ENCODE assay signal across 16 cellular contexts in the genomic region with DNA sequence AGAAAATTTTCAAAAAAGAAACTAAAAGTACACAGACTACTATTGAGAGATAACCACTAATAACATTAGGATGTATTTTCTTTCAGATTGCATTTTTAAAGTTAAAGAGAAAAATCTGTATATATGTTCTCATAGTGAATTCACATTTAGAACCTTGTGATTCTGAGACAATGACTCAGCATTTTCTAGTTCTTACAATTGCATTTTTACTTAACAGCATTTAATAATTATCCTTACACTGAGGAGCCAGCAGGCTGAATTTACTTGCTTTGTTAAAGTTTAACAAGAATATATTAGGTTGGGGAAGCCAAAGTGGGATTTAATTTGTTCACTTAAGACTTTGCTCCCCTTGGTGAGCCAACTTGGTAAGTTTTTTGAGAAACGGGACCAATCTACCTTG. TPM values are rescaled to one million over a fixed set of nuclear protein-coding genes. Genes with fewer than 3 reads are reported as not detected.
A peak's percentile ranks its signal among the peaks of the same experiment; 100 is the strongest.
DNase-seq lines count a peak whose midpoint lies in the region; ATAC-seq, FAIRE-seq and TF ChIP-seq lines count a peak whose summit lies in the region.
"Had no signal": no experiment of that assay in that cellular context is flagged by ENCODE, and none has a peak within 500 bp of the region (broad histone marks: within the 10 kb centered on the region; RNA-seq: fewer than 3 reads in every experiment).

No MANE protein-coding gene starts in this region.

- H3K4me3 Mint-ChIP-seq in astrocyte (ENCODE audit: unreplicated experiment): no peak overlapping the region
- no peak overlapping the region for H3K4me3 Mint-ChIP-seq in stimulated activated naive B cell treated with anti-CD40 and anti-IgM and Interleukin-4, amounts not matched to agents 10 μg/mL and 1 μg/mL and 100 μg/mL, for 72 hours
- H3K4me3 Mint-ChIP-seq: naive B cell had no signal

- H3K9ac ChIP-seq in astrocyte (ENCODE audit: low read length) (no peak overlapping the region), iPS-20b (ENCODE audit: low read depth, low read length) (peak overlapping the region; percentile 33; the same call in 1 of the 2 replicates)

- no peaks in the 10 kb centered on the region for H3K9me3 Mint-ChIP-seq in astrocyte (ENCODE audit: unreplicated experiment)
- no peaks in the 10 kb centered on the region for H3K9me3 Mint-ChIP-seq in stimulated activated naive B cell treated with anti-CD40 and anti-IgM and Interleukin-4, amounts not matched to agents 10 μg/mL and 1 μg/mL and 100 μg/mL, for 72 hours
- H3K9me3 Mint-ChIP-seq: IgD-negative memory B cell, naive B cell had no signal

- intact Hi-C loops in prostate gland (cut with DNase I): no loop called here

- H3K36me3 ChIP-seq in astrocyte (ENCODE audit: insufficient read depth, low read length) (no peaks in the 10 kb centered on the region), iPS-20b (ENCODE audit: insufficient read depth, low read depth, low read length) (no peaks in the 10 kb centered on the region), prostate gland (no peaks in the 10 kb centered on the region)
- H3K36me3 ChIP-seq: brain microvascular endothelial cell, heart right ventricle had no signal

- H3K4me3 ChIP-seq in astrocyte (ENCODE audit: insufficient read depth, low read depth, low read length): no peak overlapping the region
- H3K4me3 ChIP-seq in iPS-20b (ENCODE audit: low read length): peak overlapping the region; percentile 30; the same call in 1 of the 2 replicates
- no peak overlapping the region for H3K4me3 ChIP-seq in prostate gland
- H3K4me3 ChIP-seq: heart right ventricle had no signal

- H3K27ac Mint-ChIP-seq in astrocyte (ENCODE audit: unreplicated experiment): peak overlapping the region; percentile 30
- H3K27ac Mint-ChIP-seq in stimulated activated naive B cell treated with anti-CD40 and anti-IgM and Interleukin-4, amounts not matched to agents 10 μg/mL and 1 μg/mL and 100 μg/mL, for 72 hours: peak overlapping the region; percentile 22

- no peaks in the 10 kb centered on the region for H3K79me2 ChIP-seq in astrocyte (ENCODE audit: insufficient read depth, low read length)

- no peaks in the 10 kb centered on the region for H4K20me1 ChIP-seq in astrocyte (ENCODE audit: insufficient read depth, low read length)

- H3K27me3 ChIP-seq in astrocyte (ENCODE audit: insufficient read depth, low read length) (no peaks in the 10 kb centered on the region), iPS-20b (ENCODE audit: insufficient read depth, low read length) (no peaks in the 10 kb centered on the region; the same call in 1 of the 2 replicates), prostate gland (replicated peaks; ENCODE audit: insufficient read depth) (no peaks in the 10 kb centered on the region)
- H3K27me3 ChIP-seq: brain microvascular endothelial cell had no signal

- peak; percentile 44 for DNase-seq in DMS53 (lab: John Stamatoyannopoulos, UW)
- DNase-seq in DMS53 treated with DMSO at 0.1 percent for 48 hours (lab: John Stamatoyannopoulos, UW; ENCODE audit: unreplicated experiment): no peak
- DNase-seq in astrocyte (ENCODE audit: low read depth): no peak
- DNase-seq in stimulated activated naive B cell treated with anti-CD40 and anti-IgM and Interleukin-4, amounts not matched to agents 10 μg/mL and 1 μg/mL and 100 μg/mL, for 72 hours: no peak
- no peak for DNase-seq in stimulated activated CD4-positive, alpha-beta T cell treated with anti-CD3 and anti-CD28 coated beads, Interleukin-2, amount 100 ng/mL, for 48 hours
- DNase-seq in prostate gland (ENCODE audit: low spot score): no peak
- DNase-seq: brain microvascular endothelial cell; heart right ventricle; naive B cell; NCI-H446; stimulated activated CD4-positive, alpha-beta T cell treated with anti-CD3 and anti-CD28 coated beads, Interleukin-2, amount 100 ng/mL, for 24 hours; substantia nigra; SW 1271 had no signal

- TF ChIP-seq CTCF in astrocyte (IDR thresholded peaks at IDR 0.05; ENCODE audit: insufficient read depth, low read depth, low read length) (no peak), prostate gland (IDR thresholded peaks at IDR 0.05) (no peak)

- no peak for ATAC-seq in stimulated activated naive B cell treated with anti-CD40 and anti-IgM and Interleukin-4, amounts not matched to agents 10 μg/mL and 1 μg/mL and 100 μg/mL, for 72 hours (replicated peaks)
- ATAC-seq in GM19397 (IDR thresholded peaks at IDR 0.05; ENCODE audit: unreplicated experiment): no peak
- ATAC-seq: heart right ventricle had no signal

- H3K4me2 ChIP-seq in astrocyte (ENCODE audit: low read length): no peak overlapping the region

- H3K4me1 Mint-ChIP-seq in astrocyte (ENCODE audit: low read depth, unreplicated experiment): peaks cover 8% of the 10 kb centered on the region
- H3K4me1 Mint-ChIP-seq in stimulated activated naive B cell treated with anti-CD40 and anti-IgM and Interleukin-4, amounts not matched to agents 10 μg/mL and 1 μg/mL and 100 μg/mL, for 72 hours: peaks cover 5 to 18% of the 10 kb centered on the region in 2 donors

- H3K4me1 ChIP-seq in astrocyte (ENCODE audit: insufficient read depth, low read length) (peaks cover 7% of the 10 kb centered on the region), iPS-20b (ENCODE audit: insufficient read depth, low read length) (peaks cover 22% of the 10 kb centered on the region; the same call in 1 of the 2 replicates), prostate gland (replicated peaks) (no peaks in the 10 kb centered on the region)

- H3K36me3 Mint-ChIP-seq in astrocyte (ENCODE audit: low read depth, unreplicated experiment): no peaks in the 10 kb centered on the region
- H3K36me3 Mint-ChIP-seq in stimulated activated naive B cell treated with anti-CD40 and anti-IgM and Interleukin-4, amounts not matched to agents 10 μg/mL and 1 μg/mL and 100 μg/mL, for 72 hours: no peaks in the 10 kb centered on the region
- H3K36me3 Mint-ChIP-seq: IgD-negative memory B cell, naive B cell had no signal

- no peaks in the 10 kb centered on the region for H3K9me3 ChIP-seq in astrocyte (ENCODE audit: insufficient read depth, low read depth, low read length)
- H3K9me3 ChIP-seq in iPS-20b (ENCODE audit: insufficient read depth, low read depth, low read length): no peaks in the 10 kb centered on the region
- H3K9me3 ChIP-seq in prostate gland: no peaks in the 10 kb centered on the region
- H3K9me3 ChIP-seq: heart right ventricle had no signal

- H3K27me3 Mint-ChIP-seq in astrocyte (ENCODE audit: low read depth, unreplicated experiment): no peaks in the 10 kb centered on the region
- H3K27me3 Mint-ChIP-seq in stimulated activated naive B cell treated with anti-CD40 and anti-IgM and Interleukin-4, amounts not matched to agents 10 μg/mL and 1 μg/mL and 100 μg/mL, for 72 hours: no peaks in the 10 kb centered on the region
- H3K27me3 Mint-ChIP-seq: IgD-negative memory B cell, naive B cell had no signal

- no peak for TF ChIP-seq POLR2A in prostate gland (IDR thresholded peaks at IDR 0.05)

- WGBS in prostate gland: 20% methylated on average over 1 of the region's 1 CpG

- no peak for FAIRE-seq in astrocyte (lab: Jason Lieb, UNC)

- no peak overlapping the region for H3K27ac ChIP-seq in astrocyte (ENCODE audit: low read depth, low read length)
- peak overlapping the region; percentile 49 for H3K27ac ChIP-seq in iPS-20b (ENCODE audit: low read length)
- H3K27ac ChIP-seq in prostate gland: no peak overlapping the region
- H3K27ac ChIP-seq: brain microvascular endothelial cell had no signal

- no peak overlapping the region for H2AFZ ChIP-seq in astrocyte (ENCODE audit: low read depth, low read length)

RNA-seq across cellular contexts. Expression of gene PATJ, which starts 4.5 kb away (rescaled TPM):
- total RNA-seq in astrocyte (9.1 and 11.0 TPM in 2 replicates), prostate gland (10 to 100 TPM; 42.7 to 67.5 TPM)

RNA-seq across cellular contexts. Expression of gene TM2D1, which starts 21.8 kb away (rescaled TPM):
- total RNA-seq in astrocyte (33.3 and 35.7 TPM in 2 replicates), prostate gland (10 to 100 TPM; 59.6 to 86.9 TPM)
